19 cellular contexts compared by ENCODE assay signal in genomic region chr12:89140580-89141236, GRCh38.
DNase-seq lines count a peak whose midpoint lies in the region; FAIRE-seq and TF ChIP-seq lines count a peak whose summit lies in the region.
"Had no signal": no experiment of that assay in that cellular context is flagged by ENCODE, and none has a peak within 500 bp of the region (broad histone marks: within the 10 kb centered on the region; RNA-seq: fewer than 3 reads in every experiment).

No MANE protein-coding gene starts in this region.

- H3K79me2 ChIP-seq in fibroblast of lung (ENCODE audit: control insufficient read depth, insufficient read depth, low read length) = no peaks in the 10 kb centered on the region
- H3K79me2 ChIP-seq in mammary epithelial cell (ENCODE audit: insufficient read depth, low read length) = no peaks in the 10 kb centered on the region

- H3K4me2 ChIP-seq in fibroblast of lung (ENCODE audit: extremely low read depth, insufficient read depth, low read length) = no peak overlapping the region
- no peak overlapping the region for H3K4me2 ChIP-seq in mammary epithelial cell (ENCODE audit: insufficient read depth, low read depth, low read length)

- no peak for FAIRE-seq in urothelium cell line (lab: Jason Lieb, UNC)
- FAIRE-seq: colon had no signal

- H4K20me1 ChIP-seq in fibroblast of lung (ENCODE audit: control insufficient read depth, extremely low read depth, insufficient read depth, low read length) = no peaks in the 10 kb centered on the region
- H4K20me1 ChIP-seq in mammary epithelial cell (ENCODE audit: insufficient read depth, low read length) = no peaks in the 10 kb centered on the region

- H3K4me3 ChIP-seq in fibroblast of lung (replicated peaks in 1 of 4; ENCODE audit: control extremely low read depth in 1 of 4, insufficient read depth in 1 of 4, low read depth in 3 of 4, low read length in 4 of 4) (no peak overlapping the region), mammary epithelial cell (replicated peaks in 1 of 3; ENCODE audit: insufficient read depth in 1 of 3, low read depth in 2 of 3, low read length in 3 of 3) (no peak overlapping the region)
- H3K4me3 ChIP-seq: ovary, thoracic aorta had no signal

- WGBS in mammary epithelial cell (ENCODE audit: low coverage, missing lambda C conversion rate) = 62% methylated on average over 6 of the region's 6 CpGs

- H3K9ac ChIP-seq in fibroblast of lung (ENCODE audit: insufficient read depth, low read length) (no peak overlapping the region), mammary epithelial cell (ENCODE audit: insufficient read depth, low read length) (no peak overlapping the region)

- in situ Hi-C loops in mammary epithelial cell (cut with MboI; ENCODE audit: low sequenced_read_pairs in 2 of 2) = no loop called here
- in situ Hi-C loops in G401 (cut with HindIII; ENCODE audit: low sequenced_read_pairs) = no loop called here

- dilution Hi-C loops in mammary epithelial cell (cut with HindIII; ENCODE audit: low sequenced_read_pairs) = no loop called here

- H2AFZ ChIP-seq in fibroblast of lung (ENCODE audit: low read length) = no peak overlapping the region
- H2AFZ ChIP-seq in mammary epithelial cell (ENCODE audit: low read depth, low read length) = no peak overlapping the region

- no peaks in the 10 kb centered on the region for H3K9me3 ChIP-seq in fibroblast of lung (ENCODE audit: control insufficient read depth, insufficient read depth, low read depth, low read length)
- no peaks in the 10 kb centered on the region for H3K9me3 ChIP-seq in mammary epithelial cell (replicated peaks; ENCODE audit: insufficient read depth, low read length)
- H3K9me3 ChIP-seq: BE2C, ovary, thoracic aorta had no signal

- no peaks in the 10 kb centered on the region for H3K36me3 ChIP-seq in fibroblast of lung (ENCODE audit: control insufficient read depth, insufficient read depth, low read length)
- H3K36me3 ChIP-seq in mammary epithelial cell (ENCODE audit: insufficient read depth, low read length) = no peaks in the 10 kb centered on the region
- H3K36me3 ChIP-seq: BE2C, ovary, thoracic aorta had no signal

- CTCF ChIA-PET in mammary epithelial cell (lab: Charles Lee; ENCODE audit: low non-redundant PET) = no interaction called here

- intact Hi-C loops in mammary epithelial cell (cut with micrococcal nuclease) = no loop called here

- H3K27me3 ChIP-seq in fibroblast of lung (ENCODE audit: control insufficient read depth, insufficient read depth, low read length) (no peaks in the 10 kb centered on the region), mammary epithelial cell (ENCODE audit: insufficient read depth, low read length) (no peaks in the 10 kb centered on the region)
- H3K27me3 ChIP-seq: BE2C, ovary had no signal

- H3K27ac ChIP-seq in fibroblast of lung (ENCODE audit: insufficient read depth, low read length) (no peak overlapping the region), mammary epithelial cell (ENCODE audit: insufficient read depth, low read depth, low read length) (no peak overlapping the region)
- H3K27ac ChIP-seq: ovary, thoracic aorta had no signal

- H3K4me1 ChIP-seq in fibroblast of lung (ENCODE audit: control insufficient read depth, extremely low read depth, insufficient read depth, low read length) = no peaks in the 10 kb centered on the region
- peaks cover 17% of the 10 kb centered on the region for H3K4me1 ChIP-seq in mammary epithelial cell (ENCODE audit: insufficient read depth, low read length)

- TF ChIP-seq CTCF in fibroblast of lung (conservative IDR thresholded peaks at IDR 0.05 in 1 of 2, IDR thresholded peaks at IDR 0.05 in 1 of 2; ENCODE audit: low read depth in 1 of 2, low read length in 2 of 2) = no peak
- no peak for TF ChIP-seq CTCF in mammary epithelial cell (conservative IDR thresholded peaks at IDR 0.05 in 1 of 2, IDR thresholded peaks at IDR 0.05 in 1 of 2; ENCODE audit: extremely low read depth in 1 of 2, insufficient read depth in 1 of 2, low read depth in 1 of 2, low read length in 2 of 2)

- no TSS peak for BruUV-seq in mammary epithelial cell (replicated peaks; lab: Mats Ljungman, UMichigan)

- DNase-seq in DMS79 (lab: John Stamatoyannopoulos, UW) = peak; percentile 28
- peak; percentile 78 for DNase-seq in NCI-H2196 (lab: John Stamatoyannopoulos, UW; ENCODE audit: unreplicated experiment)
- peak; percentile 59 to 79 for DNase-seq in fibroblast of lung (ENCODE audit: low read depth in 2 of 2)
- peak; percentile 11 for DNase-seq in mucosa of gallbladder (ENCODE audit: low spot score)
- no peak for DNase-seq in mammary epithelial cell
- DNase-seq in stimulated activated CD4-positive, alpha-beta T cell treated with anti-CD3 and anti-CD28 coated beads, Interleukin-15, amount 100 ng/mL, for 24 hours = no peak
- no peak for DNase-seq in G401 (ENCODE audit: low spot score)
- no peak for DNase-seq in urothelium cell line (ENCODE audit: low spot score)
- DNase-seq: activated CD4-positive, alpha-beta T cell treated with anti-CD3 and anti-CD28 coated beads, Interleukin-2, amount 10 ng/mL, durations not matched to agents 7 days and 5 days; activated naive CD8-positive, alpha-beta T cell treated with anti-CD3 and anti-CD28 coated beads, Interleukin-2, amount 50 U/mL, for 24 hours; activated T-cell treated with anti-CD3 and anti-CD28 coated beads, Interleukin-2, amount 50 U/mL, for 4 hours; BE2C; Karpas-422; midbrain; NCI-H1930; NK-92 treated with Interleukin-12 subunit alpha and Interleukin-12 subunit beta, amount 100 ng/mL, for 24 hours; ovary had no signal

Comparison
In these comparisons a context has a peak if more than half of its experiments do, and no peak if none do; other contexts are left out.
1. DNase-seq: peak in DMS79 (single experiment), NCI-H2196 (single experiment), fibroblast of lung (2 of 2) and mucosa of gallbladder (single experiment); none in mammary epithelial cell (single experiment), stimulated activated CD4-positive, alpha-beta T cell treated with anti-CD3 and anti-CD28 coated beads, Interleukin-15, amount 100 ng/mL, for 24 hours (single experiment), G401 (single experiment) and urothelium cell line (single experiment).